Comparison of ENCODE assay signal across 1 cellular context in the genomic region with DNA sequence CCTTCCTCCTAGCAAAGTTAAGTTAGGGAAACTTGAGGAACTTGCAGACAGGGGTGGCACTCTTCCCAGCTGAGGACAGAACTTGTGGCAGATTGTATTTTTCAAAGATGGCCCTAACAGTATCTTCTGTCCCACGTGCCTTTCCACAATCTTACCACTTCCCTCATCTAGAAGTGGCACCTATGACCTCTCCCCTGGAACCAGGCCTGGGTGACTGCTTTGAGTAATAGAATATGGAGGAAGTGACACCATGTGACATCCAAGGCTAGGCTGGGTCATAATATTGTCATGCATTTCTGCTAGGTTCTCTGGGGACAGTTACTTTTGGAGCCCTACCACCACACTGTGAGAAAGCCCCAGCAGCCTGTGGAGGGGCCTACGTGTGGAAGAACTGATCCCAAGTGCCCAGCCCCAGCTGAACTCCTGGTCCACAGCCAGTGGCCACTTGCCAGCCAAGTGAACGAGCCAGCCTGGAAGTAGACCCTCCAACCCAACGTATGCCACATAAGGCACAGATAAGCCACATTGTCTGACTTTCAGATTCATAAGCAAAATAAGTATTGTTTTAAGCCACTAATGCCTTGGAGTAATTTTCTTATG.
TF ChIP-seq lines count a peak whose summit lies in the region.

No MANE protein-coding gene starts in this region.

TF ChIP-seq in HepG2, 621 proteins besides CTCF, POLR2A, EP300 and RAD21 (continued from another document):
- TF ChIP-seq, protein P1, sequence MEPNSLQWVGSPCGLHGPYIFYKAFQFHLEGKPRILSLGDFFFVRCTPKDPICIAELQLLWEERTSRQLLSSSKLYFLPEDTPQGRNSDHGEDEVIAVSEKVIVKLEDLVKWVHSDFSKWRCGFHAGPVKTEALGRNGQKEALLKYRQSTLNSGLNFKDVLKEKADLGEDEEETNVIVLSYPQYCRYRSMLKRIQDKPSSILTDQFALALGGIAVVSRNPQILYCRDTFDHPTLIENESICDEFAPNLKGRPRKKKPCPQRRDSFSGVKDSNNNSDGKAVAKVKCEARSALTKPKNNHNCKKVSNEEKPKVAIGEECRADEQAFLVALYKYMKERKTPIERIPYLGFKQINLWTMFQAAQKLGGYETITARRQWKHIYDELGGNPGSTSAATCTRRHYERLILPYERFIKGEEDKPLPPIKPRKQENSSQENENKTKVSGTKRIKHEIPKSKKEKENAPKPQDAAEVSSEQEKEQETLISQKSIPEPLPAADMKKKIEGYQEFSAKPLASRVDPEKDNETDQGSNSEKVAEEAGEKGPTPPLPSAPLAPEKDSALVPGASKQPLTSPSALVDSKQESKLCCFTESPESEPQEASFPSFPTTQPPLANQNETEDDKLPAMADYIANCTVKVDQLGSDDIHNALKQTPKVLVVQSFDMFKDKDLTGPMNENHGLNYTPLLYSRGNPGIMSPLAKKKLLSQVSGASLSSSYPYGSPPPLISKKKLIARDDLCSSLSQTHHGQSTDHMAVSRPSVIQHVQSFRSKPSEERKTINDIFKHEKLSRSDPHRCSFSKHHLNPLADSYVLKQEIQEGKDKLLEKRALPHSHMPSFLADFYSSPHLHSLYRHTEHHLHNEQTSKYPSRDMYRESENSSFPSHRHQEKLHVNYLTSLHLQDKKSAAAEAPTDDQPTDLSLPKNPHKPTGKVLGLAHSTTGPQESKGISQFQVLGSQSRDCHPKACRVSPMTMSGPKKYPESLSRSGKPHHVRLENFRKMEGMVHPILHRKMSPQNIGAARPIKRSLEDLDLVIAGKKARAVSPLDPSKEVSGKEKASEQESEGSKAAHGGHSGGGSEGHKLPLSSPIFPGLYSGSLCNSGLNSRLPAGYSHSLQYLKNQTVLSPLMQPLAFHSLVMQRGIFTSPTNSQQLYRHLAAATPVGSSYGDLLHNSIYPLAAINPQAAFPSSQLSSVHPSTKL (CRISPR knock-in tag; IDR thresholded peaks at IDR 0.05) = no peak
- TF ChIP-seq ZFP41 (CRISPR knock-in tag; IDR thresholded peaks at IDR 0.05; ENCODE audit: borderline replicate concordance) = no peak
- TF ChIP-seq NR1H2 (CRISPR knock-in tag; IDR thresholded peaks at IDR 0.05; ENCODE audit: borderline replicate concordance, low read depth) = no peak
- TF ChIP-seq, protein P2, sequence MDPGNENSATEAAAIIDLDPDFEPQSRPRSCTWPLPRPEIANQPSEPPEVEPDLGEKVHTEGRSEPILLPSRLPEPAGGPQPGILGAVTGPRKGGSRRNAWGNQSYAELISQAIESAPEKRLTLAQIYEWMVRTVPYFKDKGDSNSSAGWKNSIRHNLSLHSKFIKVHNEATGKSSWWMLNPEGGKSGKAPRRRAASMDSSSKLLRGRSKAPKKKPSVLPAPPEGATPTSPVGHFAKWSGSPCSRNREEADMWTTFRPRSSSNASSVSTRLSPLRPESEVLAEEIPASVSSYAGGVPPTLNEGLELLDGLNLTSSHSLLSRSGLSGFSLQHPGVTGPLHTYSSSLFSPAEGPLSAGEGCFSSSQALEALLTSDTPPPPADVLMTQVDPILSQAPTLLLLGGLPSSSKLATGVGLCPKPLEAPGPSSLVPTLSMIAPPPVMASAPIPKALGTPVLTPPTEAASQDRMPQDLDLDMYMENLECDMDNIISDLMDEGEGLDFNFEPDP (CRISPR knock-in tag; conservative IDR thresholded peaks at IDR 0.05) = no peak
- TF ChIP-seq ZSCAN29 (CRISPR knock-in tag; conservative IDR thresholded peaks at IDR 0.05) = no peak
- TF ChIP-seq, protein P3, sequence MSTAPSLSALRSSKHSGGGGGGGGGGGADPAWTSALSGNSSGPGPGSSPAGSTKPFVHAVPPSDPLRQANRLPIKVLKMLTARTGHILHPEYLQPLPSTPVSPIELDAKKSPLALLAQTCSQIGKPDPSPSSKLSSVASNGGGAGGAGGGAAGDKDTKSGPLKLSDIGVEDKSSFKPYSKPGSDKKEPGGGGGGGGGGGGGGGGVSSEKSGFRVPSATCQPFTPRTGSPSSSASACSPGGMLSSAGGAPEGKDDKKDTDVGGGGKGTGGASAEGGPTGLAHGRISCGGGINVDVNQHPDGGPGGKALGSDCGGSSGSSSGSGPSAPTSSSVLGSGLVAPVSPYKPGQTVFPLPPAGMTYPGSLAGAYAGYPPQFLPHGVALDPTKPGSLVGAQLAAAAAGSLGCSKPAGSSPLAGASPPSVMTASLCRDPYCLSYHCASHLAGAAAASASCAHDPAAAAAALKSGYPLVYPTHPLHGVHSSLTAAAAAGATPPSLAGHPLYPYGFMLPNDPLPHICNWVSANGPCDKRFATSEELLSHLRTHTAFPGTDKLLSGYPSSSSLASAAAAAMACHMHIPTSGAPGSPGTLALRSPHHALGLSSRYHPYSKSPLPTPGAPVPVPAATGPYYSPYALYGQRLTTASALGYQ (CRISPR knock-in tag; IDR thresholded peaks at IDR 0.05) = no peak
